Comparison of ENCODE assay signal across 20 cellular contexts in genomic region chr10:78672898-78673297, GRCh38.
DNase-seq lines count a peak whose midpoint lies in the region; ATAC-seq and TF ChIP-seq lines count a peak whose summit lies in the region.
"Had no signal": no experiment of that assay in that cellular context is flagged by ENCODE, and none has a peak within 500 bp of the region (broad histone marks: within the 10 kb centered on the region; RNA-seq: fewer than 3 reads in every experiment).

No MANE protein-coding gene starts in this region.

- H3K27me3 Mint-ChIP-seq in activated naive CD8-positive, alpha-beta T cell treated with anti-CD3 and anti-CD28 coated beads for 36 hours = peaks cover 20% of the 10 kb centered on the region
- H3K27me3 Mint-ChIP-seq in CD14-positive monocyte (ENCODE audit: low read depth in 3 of 3) = peaks cover 2 to 9% (median 8%) of the 10 kb centered on the region in 3 donors

- peaks cover 6% of the 10 kb centered on the region for H3K9me3 Mint-ChIP-seq in activated naive CD8-positive, alpha-beta T cell treated with anti-CD3 and anti-CD28 coated beads for 36 hours
- H3K9me3 Mint-ChIP-seq in CD14-positive monocyte = peaks cover 0 to 13% (median 3%) of the 10 kb centered on the region in 7 donors
- H3K9me3 Mint-ChIP-seq: activated T-helper 17 cell treated with anti-CD3 and anti-CD28 coated beads, Interleukin-2, amount 50 U/mL, for 72 hours had no signal

- intact Hi-C loops in CD14-positive monocyte (cut with micrococcal nuclease) = no loop called here

- ATAC-seq in HG03097 (IDR thresholded peaks at IDR 0.05; ENCODE audit: low FRiP score, unreplicated experiment) = no peak
- ATAC-seq: activated T-helper 17 cell treated with anti-CD3 and anti-CD28 coated beads, Interleukin-2, amount 50 U/mL, for 72 hours; sciatic nerve; stimulated activated naive CD8-positive, alpha-beta T cell treated with anti-CD3 and anti-CD28 coated beads, Interleukin-15, Interleukin-2, amounts not matched to agents 100 U/mL and 50 U/mL, for 24 hours had no signal

- no peak overlapping the region for H3K27ac Mint-ChIP-seq in activated naive CD8-positive, alpha-beta T cell treated with anti-CD3 and anti-CD28 coated beads for 36 hours
- no peak overlapping the region for H3K27ac Mint-ChIP-seq in CD14-positive monocyte
- H3K27ac Mint-ChIP-seq: activated T-helper 17 cell treated with anti-CD3 and anti-CD28 coated beads, Interleukin-2, amount 50 U/mL, for 72 hours; naive B cell had no signal

- no peak overlapping the region for H3K4me3 ChIP-seq in epithelial cell of esophagus (ENCODE audit: low read length)

- DNase-seq in ELR (ENCODE audit: low read depth) (peak; percentile 52), NCI-H226 (peak; percentile 10), epithelial cell of esophagus (ENCODE audit: low read depth) (peak; percentile 47), kidney tubule cell (ENCODE audit: low spot score) (peak; percentile 87), middle frontal gyrus (ENCODE audit: extremely low spot score, low spot score) (no peak), CD14-positive monocyte (ENCODE audit: low spot score) (no peak)
- no peak for DNase-seq in activated naive CD8-positive, alpha-beta T cell treated with anti-CD3 and anti-CD28 coated beads for 36 hours
- DNase-seq: activated CD4-positive, alpha-beta T cell treated with anti-CD3 and anti-CD28 coated beads for 48 hours; BE2C; Calu3; central memory CD4-positive, alpha-beta T cell; naive B cell; NCI-H1048; NCI-H2029; NCI-H446 treated with DMSO at 0.1 percent for 48 hours; stimulated activated naive CD8-positive, alpha-beta T cell treated with anti-CD3 and anti-CD28 coated beads, Interleukin-15, Interleukin-2, amounts not matched to agents 100 U/mL and 50 U/mL, for 24 hours; trophoblast cell had no signal

- no peak overlapping the region for H3K4me3 Mint-ChIP-seq in activated naive CD8-positive, alpha-beta T cell treated with anti-CD3 and anti-CD28 coated beads for 36 hours
- H3K4me3 Mint-ChIP-seq in CD14-positive monocyte = no peak overlapping the region
- H3K4me3 Mint-ChIP-seq: activated T-helper 17 cell treated with anti-CD3 and anti-CD28 coated beads, Interleukin-2, amount 50 U/mL, for 72 hours; naive B cell had no signal

- H3K36me3 Mint-ChIP-seq in activated naive CD8-positive, alpha-beta T cell treated with anti-CD3 and anti-CD28 coated beads for 36 hours = no peaks in the 10 kb centered on the region
- H3K36me3 Mint-ChIP-seq in CD14-positive monocyte = no peaks in the 10 kb centered on the region
- H3K36me3 Mint-ChIP-seq: naive B cell had no signal

- TF ChIP-seq CTCF in epithelial cell of esophagus (IDR thresholded peaks at IDR 0.05; ENCODE audit: insufficient read depth, low read depth, low read length, missing control alignments) = no peak
- TF ChIP-seq CTCF in CD14-positive monocyte (IDR thresholded peaks at IDR 0.05) = no peak

- no peaks in the 10 kb centered on the region for H3K4me1 Mint-ChIP-seq in activated naive CD8-positive, alpha-beta T cell treated with anti-CD3 and anti-CD28 coated beads for 36 hours
- no peaks in the 10 kb centered on the region for H3K4me1 Mint-ChIP-seq in CD14-positive monocyte
- H3K4me1 Mint-ChIP-seq: activated T-helper 17 cell treated with anti-CD3 and anti-CD28 coated beads, Interleukin-2, amount 50 U/mL, for 72 hours; naive B cell had no signal

Comparison
In these comparisons a context has a peak if more than half of its experiments do, and no peak if none do; other contexts are left out.
1. DNase-seq: peak in ELR (single experiment), NCI-H226 (single experiment), epithelial cell of esophagus (single experiment) and kidney tubule cell (single experiment); none in middle frontal gyrus (single experiment), activated naive CD8-positive, alpha-beta T cell treated with anti-CD3 and anti-CD28 coated beads for 36 hours (single experiment) and CD14-positive monocyte (single experiment).